Comparison of ENCODE assay signal across 8 cellular contexts in genomic region chr2:87217741-87218410, GRCh38.
A peak's percentile ranks its signal among the peaks of the same experiment; 100 is the strongest.
DNase-seq lines count a peak whose midpoint lies in the region; ATAC-seq, FAIRE-seq and TF ChIP-seq lines count a peak whose summit lies in the region.
"Not testable (repeated sequence)": the region's sequence is repeated elsewhere in the genome, so short reads cannot be mapped to it uniquely, and the experiment has no call there.

No MANE protein-coding gene starts in this region.

- peak; percentile 88 for ATAC-seq in CD4-positive, alpha-beta T cell (ENCODE audit: poor library complexity)
- peak; percentile 97 for ATAC-seq in GM23338
- ATAC-seq in left colon: peak; percentile 82
- peak; percentile 93 for ATAC-seq in stimulated activated effector memory CD8-positive, alpha-beta T cell treated with anti-CD3 and anti-CD28 coated beads, Interleukin-12 subunit alpha, Interleukin-12 subunit beta, amount 100 ng/mL, for 72 hours

- H3K27me3 Mint-ChIP-seq in CD4-positive, alpha-beta T cell; GM23338 (ENCODE audit: insufficient read depth, low read depth, poor library complexity); activated T-cell treated with anti-CD3 and anti-CD28 coated beads, Interleukin-2, amount 50 U/mL, for 24 hours: not testable (repeated sequence)

- H3K36me3 Mint-ChIP-seq in CD4-positive, alpha-beta T cell (ENCODE audit: low read depth); GM23338 (ENCODE audit: low read depth); activated T-cell treated with anti-CD3 and anti-CD28 coated beads, Interleukin-2, amount 50 U/mL, for 24 hours (ENCODE audit: low read depth); stimulated activated effector memory CD8-positive, alpha-beta T cell treated with anti-CD3 and anti-CD28 coated beads, Interleukin-12 subunit alpha, Interleukin-12 subunit beta, amount 100 ng/mL, for 72 hours: not testable (repeated sequence)

- H3F3A ChIP-seq in GM23338 (replicated peaks; ENCODE audit: low read depth): not testable (repeated sequence)

- not testable (repeated sequence) for H3K9me2 ChIP-seq in GM23338 (ENCODE audit: insufficient read depth)

- H3K9me3 Mint-ChIP-seq in CD4-positive, alpha-beta T cell; GM23338; activated T-cell treated with anti-CD3 and anti-CD28 coated beads, Interleukin-2, amount 50 U/mL, for 24 hours; stimulated activated effector memory CD8-positive, alpha-beta T cell treated with anti-CD3 and anti-CD28 coated beads, Interleukin-12 subunit alpha, Interleukin-12 subunit beta, amount 100 ng/mL, for 72 hours: not testable (repeated sequence)

- H3K27me3 ChIP-seq in CD4-positive, alpha-beta T cell (ENCODE audit: control insufficient read depth, insufficient read depth, low read length); GM23338 (ENCODE audit: insufficient read depth): not testable (repeated sequence)

- DNase-seq in CD4-positive, alpha-beta T cell: peak; percentile 24 to 86 (median 72)
- not testable (repeated sequence) for DNase-seq in GM23338 (ENCODE audit: low spot score); choroid plexus epithelial cell (ENCODE audit: low read depth)
- peak; percentile 63 for DNase-seq in activated T-cell treated with anti-CD3 and anti-CD28 coated beads, Interleukin-2, amount 50 U/mL, for 24 hours
- peak in 1 of 2 donors; percentile 41 for DNase-seq in left colon
- peak; percentile 67 for DNase-seq in stimulated activated CD4-positive, alpha-beta T cell treated with anti-CD3 and anti-CD28 coated beads, Interleukin-12 subunit alpha, Interleukin-12 subunit beta, amount 100 ng/mL, for 4 hours
- peak in 1 of 2 donors; percentile 32 for DNase-seq in stimulated activated effector memory CD8-positive, alpha-beta T cell treated with anti-CD3 and anti-CD28 coated beads, Interleukin-12 subunit alpha, Interleukin-12 subunit beta, amount 100 ng/mL, for 72 hours (ENCODE audit: low spot score in 2 of 2)

- H3K4me1 ChIP-seq in GM23338 (ENCODE audit: insufficient read depth): not testable (repeated sequence)

- H3K4me3 Mint-ChIP-seq in CD4-positive, alpha-beta T cell; GM23338; activated T-cell treated with anti-CD3 and anti-CD28 coated beads, Interleukin-2, amount 50 U/mL, for 24 hours; stimulated activated effector memory CD8-positive, alpha-beta T cell treated with anti-CD3 and anti-CD28 coated beads, Interleukin-12 subunit alpha, Interleukin-12 subunit beta, amount 100 ng/mL, for 72 hours: not testable (repeated sequence)

- TF ChIP-seq CTCF in CD4-positive, alpha-beta T cell (IDR thresholded peaks at IDR 0.05): peak; percentile 28
- TF ChIP-seq CTCF in GM23338 (conservative IDR thresholded peaks at IDR 0.05; ENCODE audit: low read depth in 2 of 2): peak; percentile 21 to 49; a peak in 2 of 4 replicates
- TF ChIP-seq CTCF in choroid plexus epithelial cell (conservative IDR thresholded peaks at IDR 0.05; ENCODE audit: low read depth, low read length): peak; percentile 25

- H3K27ac ChIP-seq in CD4-positive, alpha-beta T cell (ENCODE audit: low read depth, low read length); GM23338 (ENCODE audit: low read depth): not testable (repeated sequence)

- H3K36me3 ChIP-seq in GM23338 (ENCODE audit: insufficient read depth): not testable (repeated sequence)

- not testable (repeated sequence) for H3K4me1 Mint-ChIP-seq in CD4-positive, alpha-beta T cell (ENCODE audit: low read depth); GM23338; activated T-cell treated with anti-CD3 and anti-CD28 coated beads, Interleukin-2, amount 50 U/mL, for 24 hours (ENCODE audit: low read depth); stimulated activated effector memory CD8-positive, alpha-beta T cell treated with anti-CD3 and anti-CD28 coated beads, Interleukin-12 subunit alpha, Interleukin-12 subunit beta, amount 100 ng/mL, for 72 hours

- FAIRE-seq in TTC549 (lab: Jason Lieb, UNC): peak; percentile 66

- H3K4me2 ChIP-seq in GM23338: not testable (repeated sequence)

- H2AFZ ChIP-seq in GM23338: not testable (repeated sequence)

- not testable (repeated sequence) for H3K4me3 ChIP-seq in GM23338; choroid plexus epithelial cell (ENCODE audit: low read depth, low read length)

- H3K27ac Mint-ChIP-seq in CD4-positive, alpha-beta T cell; GM23338; activated T-cell treated with anti-CD3 and anti-CD28 coated beads, Interleukin-2, amount 50 U/mL, for 24 hours; stimulated activated effector memory CD8-positive, alpha-beta T cell treated with anti-CD3 and anti-CD28 coated beads, Interleukin-12 subunit alpha, Interleukin-12 subunit beta, amount 100 ng/mL, for 72 hours: not testable (repeated sequence)

- not testable (repeated sequence) for H3K79me2 ChIP-seq in GM23338 (replicated peaks; ENCODE audit: insufficient read depth)

- intact Hi-C loops in CD4-positive, alpha-beta T cell (cut with DNase I, micrococcal nuclease); left colon (cut with DNase I, micrococcal nuclease): not testable (repeated sequence)

- not testable (repeated sequence) for H4K20me1 ChIP-seq in GM23338 (replicated peaks; ENCODE audit: insufficient read depth)

- POLR2A ChIA-PET in CD4-positive, alpha-beta T cell (lab: Charles Lee): not testable (repeated sequence)

- H3K9me3 ChIP-seq in CD4-positive, alpha-beta T cell (ENCODE audit: control insufficient read depth, low read length): not testable (repeated sequence)

- CTCF ChIA-PET in CD4-positive, alpha-beta T cell (lab: Charles Lee): not testable (repeated sequence)
